In the genomic region with DNA sequence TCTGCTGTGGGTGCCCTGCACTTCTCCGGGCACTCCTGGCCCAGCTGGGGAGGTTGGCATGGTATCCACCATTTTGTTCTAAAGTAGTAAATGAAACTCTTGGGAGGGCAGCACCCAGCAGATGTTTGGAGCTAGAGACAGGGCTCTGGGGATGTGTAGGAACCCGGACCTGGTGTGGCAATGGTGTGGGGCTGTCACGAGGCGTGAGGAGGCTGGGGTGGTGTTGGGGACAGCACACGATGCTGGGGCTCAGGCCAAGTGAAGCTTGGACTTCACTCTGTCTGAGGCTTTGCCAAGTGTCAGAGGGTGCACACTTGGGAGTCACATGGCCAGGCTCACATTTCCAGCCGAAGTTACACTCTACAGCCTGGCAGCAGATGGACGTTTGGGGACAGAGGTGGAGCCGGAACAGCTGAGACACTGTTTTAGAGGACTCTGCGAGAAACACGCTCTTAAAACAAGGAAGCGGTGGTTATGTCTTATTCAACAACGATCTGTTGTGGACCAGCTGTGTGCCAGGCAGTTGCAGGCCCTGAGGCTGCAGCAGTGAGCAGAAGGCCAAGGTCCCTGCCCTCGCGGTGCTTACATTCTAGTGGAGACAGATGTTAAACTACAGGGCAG, we compare ENCODE assay signal across 10 cellular contexts.
DNase-seq lines count a peak whose midpoint lies in the region; ATAC-seq and TF ChIP-seq lines count a peak whose summit lies in the region.
"Had no signal": no experiment of that assay in that cellular context is flagged by ENCODE, and none has a peak within 500 bp of the region (broad histone marks: within the 10 kb centered on the region; RNA-seq: fewer than 3 reads in every experiment).

No MANE protein-coding gene starts in this region.

- ATAC-seq in HG03565 (IDR thresholded peaks at IDR 0.05; ENCODE audit: unreplicated experiment): no peak

- intact Hi-C loops in esophagus muscularis mucosa (cut with DNase I) (loop anchor here (5.0 kb wide), 1 partner anchor 53 kb away; no protein-coding TSS in a partner anchor), testis (cut with DNase I; ENCODE audit: low total_unique reads) (no loop called here)

- TF ChIP-seq EP300 in esophagus muscularis mucosa (IDR thresholded peaks at IDR 0.05): no peak

- no peak overlapping the region for H3K4me2 ChIP-seq in mesendoderm (ENCODE audit: low read length)

- H3K27me3 ChIP-seq in esophagus muscularis mucosa (no peaks in the 10 kb centered on the region), mesendoderm (ENCODE audit: insufficient read depth, low read length, poor library complexity) (no peaks in the 10 kb centered on the region), testis (no peaks in the 10 kb centered on the region)
- no peaks in the 10 kb centered on the region for H3K27me3 ChIP-seq in effector memory CD4-positive, alpha-beta T cell (replicated peaks; ENCODE audit: control insufficient read depth, insufficient read depth, low read length, poor library complexity, severe bottlenecking)

- H3K18ac ChIP-seq in mesendoderm (ENCODE audit: low read length): peak overlapping the region; percentile 91

- peak overlapping the region in 3 of 4 donors; percentile 46 to 49 (median 48) for H3K4me3 ChIP-seq in esophagus muscularis mucosa
- no peak overlapping the region for H3K4me3 ChIP-seq in mesendoderm (ENCODE audit: low read length)
- H3K4me3 ChIP-seq in testis: no peak overlapping the region
- H3K4me3 ChIP-seq in effector memory CD4-positive, alpha-beta T cell (ENCODE audit: insufficient read depth, low read depth, low read length, poor library complexity, severe bottlenecking): no peak overlapping the region

- H3K9ac ChIP-seq in mesendoderm (ENCODE audit: low read length): peak overlapping the region; percentile 72

- H3K4me1 ChIP-seq in esophagus muscularis mucosa: peaks cover 46 to 73% (median 62%) of the 10 kb centered on the region in 4 donors
- H3K4me1 ChIP-seq in mesendoderm (ENCODE audit: control insufficient read depth, low read depth, low read length): peaks cover 25% of the 10 kb centered on the region
- H3K4me1 ChIP-seq in testis: peaks cover 14% of the 10 kb centered on the region
- no peaks in the 10 kb centered on the region for H3K4me1 ChIP-seq in effector memory CD4-positive, alpha-beta T cell (ENCODE audit: control insufficient read depth, insufficient read depth, low read length, poor library complexity, severe bottlenecking)

- WGBS in esophagus muscularis mucosa: 60% methylated on average over 14 of the region's 14 CpGs
- no CpG with 5 or more reads among the region's 14 CpGs for WGBS in mesendoderm (ENCODE audit: extremely low coverage, insufficient coverage, low lambda C conversion rate)
- 67 to 81% methylated on average over 14 of the region's 14 CpGs for WGBS in testis, 2 donors

- TF ChIP-seq CTCF in esophagus muscularis mucosa (IDR thresholded peaks at IDR 0.05): no peak
- no peak for TF ChIP-seq CTCF in testis (IDR thresholded peaks at IDR 0.05)

- H2AK5ac ChIP-seq in mesendoderm (ENCODE audit: low read length): peak overlapping the region; percentile 99

- DNase-seq in NCI-H69 (lab: John Stamatoyannopoulos, UW) (peak; percentile 25), esophagus muscularis mucosa (ENCODE audit: extremely low spot score) (no peak), mesendoderm (no peak), testis (no peak), NCI-H2029 (lab: John Stamatoyannopoulos, UW) (no peak), 8988T (no peak)
- DNase-seq in effector memory CD4-positive, alpha-beta T cell: no peak
- DNase-seq: NCI-H2081; stimulated activated naive CD4-positive, alpha-beta T cell treated with Interleukin-2 at 50 U/mL for 16 hours had no signal

- H3K79me2 ChIP-seq in mesendoderm (ENCODE audit: control insufficient read depth, insufficient read depth, low read length): peaks cover 43% of the 10 kb centered on the region

- peak overlapping the region; percentile 100 for H4K5ac ChIP-seq in mesendoderm (ENCODE audit: low read length)

- H2BK120ac ChIP-seq in mesendoderm (ENCODE audit: low read depth, low read length): peak overlapping the region; percentile 88

- TF ChIP-seq POLR2A in esophagus muscularis mucosa (IDR thresholded peaks at IDR 0.05; ENCODE audit: low read depth) (no peak), testis (IDR thresholded peaks at IDR 0.05) (no peak)

- H3K23ac ChIP-seq in mesendoderm (ENCODE audit: low read length): peak overlapping the region; percentile 91

- H3K27ac ChIP-seq in esophagus muscularis mucosa (replicated peaks in 1 of 4): peak overlapping the region; percentile 82 to 90 (median 86)
- H3K27ac ChIP-seq in mesendoderm (ENCODE audit: low read depth, low read length): peak overlapping the region; percentile 99
- peak overlapping the region; percentile 11 to 62 for H3K27ac ChIP-seq in testis
- no peak overlapping the region for H3K27ac ChIP-seq in effector memory CD4-positive, alpha-beta T cell (ENCODE audit: insufficient read depth, low read length, poor library complexity, severe bottlenecking)

- H2BK5ac ChIP-seq in mesendoderm (ENCODE audit: low read length): peak overlapping the region; percentile 99

- peak overlapping the region; percentile 2 for H4K8ac ChIP-seq in mesendoderm (ENCODE audit: low read depth, low read length)

- H2BK15ac ChIP-seq in mesendoderm (replicated peaks; ENCODE audit: low read depth): no peak overlapping the region

- H3K36me3 ChIP-seq in esophagus muscularis mucosa: no peaks in the 10 kb centered on the region
- no peaks in the 10 kb centered on the region for H3K36me3 ChIP-seq in mesendoderm (ENCODE audit: control insufficient read depth, insufficient read depth, low read length)
- no peaks in the 10 kb centered on the region for H3K36me3 ChIP-seq in testis (ENCODE audit: low read depth, missing control alignments)
- no peaks in the 10 kb centered on the region for H3K36me3 ChIP-seq in effector memory CD4-positive, alpha-beta T cell (ENCODE audit: control insufficient read depth, insufficient read depth, low read length)

- H3K79me1 ChIP-seq in mesendoderm (ENCODE audit: low read length): peaks cover 12% of the 10 kb centered on the region

- peak overlapping the region; percentile 93 for H3K56ac ChIP-seq in mesendoderm (ENCODE audit: low read length)

- H3K4ac ChIP-seq in mesendoderm (ENCODE audit: low read depth, low read length): peak overlapping the region; percentile 99

- H3K9me3 ChIP-seq in esophagus muscularis mucosa: no peaks in the 10 kb centered on the region
- no peaks in the 10 kb centered on the region for H3K9me3 ChIP-seq in testis
- no peaks in the 10 kb centered on the region for H3K9me3 ChIP-seq in effector memory CD4-positive, alpha-beta T cell (ENCODE audit: control insufficient read depth, low read length)

Comparison
In these comparisons a context has a peak if more than half of its experiments do, and no peak if none do; other contexts are left out.
1. H3K4me3 ChIP-seq: peak in esophagus muscularis mucosa (3 of 4); none in mesendoderm (single experiment), testis (0 of 2) and effector memory CD4-positive, alpha-beta T cell (single experiment).